ENCODE assay signal across 13 cellular contexts in the genomic region with DNA sequence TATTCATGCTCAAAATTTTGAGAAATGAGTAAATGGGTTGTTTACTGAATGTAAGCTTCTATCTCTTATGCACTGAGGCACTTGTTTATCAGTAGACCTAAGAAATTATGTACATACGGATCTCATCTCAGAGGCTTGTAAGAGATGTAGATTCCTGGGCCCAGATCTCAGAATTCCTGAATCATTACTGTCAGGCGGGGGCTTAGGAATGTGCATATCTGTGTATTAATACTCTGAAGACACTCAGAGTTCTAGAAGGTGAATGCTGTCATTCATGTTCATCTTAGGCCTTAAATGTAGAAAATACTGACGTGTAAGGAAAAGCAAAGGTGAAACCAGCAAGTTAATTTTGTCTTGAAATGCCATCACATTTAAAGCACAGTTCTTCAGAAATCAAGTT.
DNase-seq lines count a peak whose midpoint lies in the region; FAIRE-seq and TF ChIP-seq lines count a peak whose summit lies in the region.
"Had no signal": no experiment of that assay in that cellular context is flagged by ENCODE, and none has a peak within 500 bp of the region (broad histone marks: within the 10 kb centered on the region; RNA-seq: fewer than 3 reads in every experiment).

No MANE protein-coding gene starts in this region.

- no peak for TF ChIP-seq POLR2A in endothelial cell of umbilical vein (IDR thresholded peaks at IDR 0.05; ENCODE audit: low read depth, low read length)

- H4K12ac ChIP-seq in trophoblast cell (ENCODE audit: low read depth, low read length), result no peak overlapping the region

- no peak overlapping the region for H3K18ac ChIP-seq in trophoblast cell (ENCODE audit: low read length)

- H3K4me2 ChIP-seq in endothelial cell of umbilical vein (ENCODE audit: insufficient read depth, low read length), result no peak overlapping the region
- H3K4me2 ChIP-seq in trophoblast cell (ENCODE audit: low read length), result no peak overlapping the region

- peaks cover 0 to 1% (median 0%) of the 10 kb centered on the region in 3 donors for H3K27me3 Mint-ChIP-seq in CD14-positive monocyte (ENCODE audit: low read depth in 3 of 3)

- no peaks in the 10 kb centered on the region for H4K20me1 ChIP-seq in endothelial cell of umbilical vein (replicated peaks; ENCODE audit: control insufficient read depth, extremely low read depth, insufficient read depth, low read length)

- no peak overlapping the region for H2BK120ac ChIP-seq in trophoblast cell (ENCODE audit: insufficient read depth, low read length, poor library complexity)

- H2AK5ac ChIP-seq in trophoblast cell (ENCODE audit: low read length), result no peak overlapping the region

- no TSS peak for BruUV-seq in endothelial cell of umbilical vein (replicated peaks; lab: Mats Ljungman, UMichigan)

- H3K4me3 ChIP-seq in endothelial cell of umbilical vein (replicated peaks in 1 of 3; ENCODE audit: insufficient read depth in 1 of 3, low read depth in 1 of 3, low read length in 3 of 3) (no peak overlapping the region), trophoblast cell (ENCODE audit: low read depth, low read length) (no peak overlapping the region)
- H3K4me3 ChIP-seq: HAP-1, left lung had no signal

- H2BK5ac ChIP-seq in trophoblast cell (ENCODE audit: low read depth, low read length, poor library complexity), result no peak overlapping the region

- H3K4me1 ChIP-seq in endothelial cell of umbilical vein (ENCODE audit: control insufficient read depth, extremely low read depth, insufficient read depth, low read length), result peaks cover 36% of the 10 kb centered on the region
- H3K4me1 ChIP-seq in trophoblast cell (ENCODE audit: control insufficient read depth in 1 of 2, insufficient read depth in 2 of 2, low read length in 2 of 2), result peaks cover 2 to 4% of the 10 kb centered on the region in 2 experiments

- H3K4ac ChIP-seq in trophoblast cell (ENCODE audit: low read depth, low read length), result no peak overlapping the region

- no peak overlapping the region for H3K23ac ChIP-seq in trophoblast cell (ENCODE audit: low read length)

- H3K27ac Mint-ChIP-seq in CD14-positive monocyte, result no peak overlapping the region

- DNase-seq in Caki2 (ENCODE audit: low read depth) (peak; percentile 54), RCC 7860 (ENCODE audit: low spot score) (peak; percentile 86), endothelial cell of umbilical vein (ENCODE audit: low read depth, low spot score) (no peak), trophoblast cell (peak; percentile 83 to 88), NCI-H526 treated with DMSO at 0.1 percent for 48 hours (lab: John Stamatoyannopoulos, UW) (no peak), CD14-positive monocyte (ENCODE audit: low spot score) (no peak), NCI-H128 (lab: John Stamatoyannopoulos, UW; ENCODE audit: unreplicated experiment) (no peak), DMS153 treated with DMSO at 0.1 percent for 48 hours (lab: John Stamatoyannopoulos, UW; ENCODE audit: unreplicated experiment) (no peak)
- DNase-seq: effector CD4-positive, alpha-beta T cell; left lung; NCI-H146; occipital lobe had no signal

- H3K36me3 ChIP-seq in endothelial cell of umbilical vein (ENCODE audit: control insufficient read depth in 2 of 2, extremely low read depth in 1 of 2, insufficient read depth in 2 of 2, low read length in 2 of 2), result no peaks in the 10 kb centered on the region
- no peaks in the 10 kb centered on the region for H3K36me3 ChIP-seq in trophoblast cell (ENCODE audit: control insufficient read depth in 1 of 2, insufficient read depth in 2 of 2, low read length in 2 of 2)
- H3K36me3 ChIP-seq: HAP-1, left lung had no signal

- H3K4me1 Mint-ChIP-seq in CD14-positive monocyte, result peaks cover 6% of the 10 kb centered on the region

- peaks cover 0 to 11% (median 0%) of the 10 kb centered on the region in 7 donors for H3K9me3 Mint-ChIP-seq in CD14-positive monocyte

- no peak overlapping the region for H4K91ac ChIP-seq in trophoblast cell (ENCODE audit: low read depth, low read length)

- H2AFZ ChIP-seq in endothelial cell of umbilical vein (ENCODE audit: low read depth, low read length) (no peak overlapping the region), trophoblast cell (ENCODE audit: insufficient read depth, low read length, poor library complexity) (no peak overlapping the region)

- no peaks in the 10 kb centered on the region for H3K36me3 Mint-ChIP-seq in CD14-positive monocyte

- H3K4me3 Mint-ChIP-seq in CD14-positive monocyte, result no peak overlapping the region

- H3K27ac ChIP-seq in endothelial cell of umbilical vein (ENCODE audit: insufficient read depth, low read depth, low read length) (peak overlapping the region; percentile 41), trophoblast cell (ENCODE audit: low read depth, low read length) (no peak overlapping the region)
- H3K27ac ChIP-seq: left lung had no signal

- CTCF ChIA-PET in endothelial cell of umbilical vein (lab: Charles Lee), result interaction anchor here (1.5 kb wide), 1 partner anchor 11 kb away, joined by 3 read pairs; no protein-coding TSS in a partner anchor

- intact Hi-C loops in endothelial cell of umbilical vein (cut with micrococcal nuclease), result loop anchor here (1.0 to 5.0 kb wide), 3 partner anchors 21 to 327 kb away; a partner anchor contains a TSS
- intact Hi-C loops in CD14-positive monocyte (cut with micrococcal nuclease), result no loop called here

- H3K9me1 ChIP-seq in endothelial cell of umbilical vein (replicated peaks; ENCODE audit: control insufficient read depth, extremely low read depth, insufficient read depth, low read length), result no peaks in the 10 kb centered on the region

- no peaks in the 10 kb centered on the region for H3K27me3 ChIP-seq in endothelial cell of umbilical vein (ENCODE audit: control insufficient read depth in 2 of 2, insufficient read depth in 2 of 2, low read length in 2 of 2)
- H3K27me3 ChIP-seq in trophoblast cell (ENCODE audit: insufficient read depth, low read length), result no peaks in the 10 kb centered on the region
- H3K27me3 ChIP-seq: left lung had no signal

- WGBS in trophoblast cell (ENCODE audit: extremely low coverage, insufficient coverage, insufficient read length), result no CpG with 5 or more reads among the region's 3 CpGs

- no peak overlapping the region for H3K14ac ChIP-seq in trophoblast cell (ENCODE audit: low read length)

- dilution Hi-C loops in endothelial cell of umbilical vein (cut with MboI; ENCODE audit: extremely low pct_ligation_motif_present, low sequenced_read_pairs), result no loop called here

- H3K9ac ChIP-seq in endothelial cell of umbilical vein (replicated peaks; ENCODE audit: extremely low read depth, insufficient read depth, low read length) (no peak overlapping the region), trophoblast cell (ENCODE audit: low read length) (no peak overlapping the region)

- POLR2A ChIA-PET in endothelial cell of umbilical vein (lab: Charles Lee), result no interaction called here

- no peak for TF ChIP-seq CTCF in endothelial cell of umbilical vein (IDR thresholded peaks at IDR 0.05; ENCODE audit: extremely low read depth in 1 of 2, insufficient read depth in 1 of 2, low read depth in 1 of 2, low read length in 2 of 2)
- no peak for TF ChIP-seq CTCF in CD14-positive monocyte (IDR thresholded peaks at IDR 0.05)

- H3K9me3 ChIP-seq in endothelial cell of umbilical vein (replicated peaks; ENCODE audit: control insufficient read depth, insufficient read depth, low read length), result no peaks in the 10 kb centered on the region
- H3K9me3 ChIP-seq in trophoblast cell (ENCODE audit: insufficient read depth, low read depth, low read length), result no peaks in the 10 kb centered on the region
- H3K9me3 ChIP-seq: HAP-1, left lung had no signal

- H3K79me1 ChIP-seq in trophoblast cell (ENCODE audit: low read length), result peaks cover 8% of the 10 kb centered on the region

- in situ Hi-C loops in Caki2 (cut with HindIII; ENCODE audit: low pct_unique_long_range_greater_than_20kb, low sequenced_read_pairs), result no loop called here

- H3K79me2 ChIP-seq in endothelial cell of umbilical vein (ENCODE audit: control insufficient read depth, insufficient read depth, low read length) (peaks cover 23% of the 10 kb centered on the region), trophoblast cell (ENCODE audit: control insufficient read depth, insufficient read depth, low read length, poor library complexity) (no peaks in the 10 kb centered on the region)

- H2BK12ac ChIP-seq in trophoblast cell (ENCODE audit: low read length), result no peak overlapping the region

- no peak overlapping the region for H4K8ac ChIP-seq in trophoblast cell (ENCODE audit: low read depth, low read length)

- FAIRE-seq in RCC 7860 (lab: Jason Lieb, UNC), result no peak
- FAIRE-seq in endothelial cell of umbilical vein (lab: Jason Lieb, UNC), result no peak

TF ChIP-seq in endothelial cell of umbilical vein, 7 proteins besides CTCF, POLR2A, EP300 and RAD21:
- TF ChIP-seq EZH2 (IDR thresholded peaks at IDR 0.05; ENCODE audit: borderline replicate concordance, low read depth, low read length, severe bottlenecking) (no peak), FOS (IDR thresholded peaks at IDR 0.05; ENCODE audit: borderline replicate concordance, insufficient read depth, low read length) (no peak), JUN (IDR thresholded peaks at IDR 0.05; ENCODE audit: borderline replicate concordance, insufficient read depth, insufficient read length, low read depth) (no peak), POLR2AphosphoS5 (IDR thresholded peaks at IDR 0.05; ENCODE audit: insufficient read depth, low read depth, low read length) (no peak), GATA2 (IDR thresholded peaks at IDR 0.05; ENCODE audit: insufficient read depth, insufficient read length, low read depth, low read length) (no peak), MYC (IDR thresholded peaks at IDR 0.05; ENCODE audit: low read depth, low read length) (no peak)
- TF ChIP-seq, protein P1, sequence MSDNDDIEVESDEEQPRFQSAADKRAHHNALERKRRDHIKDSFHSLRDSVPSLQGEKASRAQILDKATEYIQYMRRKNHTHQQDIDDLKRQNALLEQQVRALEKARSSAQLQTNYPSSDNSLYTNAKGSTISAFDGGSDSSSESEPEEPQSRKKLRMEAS (IDR thresholded peaks at IDR 0.05; ENCODE audit: insufficient read depth, insufficient read length), result no peak

Comparison
In these comparisons a context has a peak if more than half of its experiments do, and no peak if none do; other contexts are left out.
1. DNase-seq: peak in Caki2 (single experiment), RCC 7860 (single experiment) and trophoblast cell (2 of 2); none in endothelial cell of umbilical vein (single experiment), NCI-H526 treated with DMSO at 0.1 percent for 48 hours (single experiment), CD14-positive monocyte (single experiment), NCI-H128 (single experiment) and DMS153 treated with DMSO at 0.1 percent for 48 hours (single experiment).